In the genomic region with DNA sequence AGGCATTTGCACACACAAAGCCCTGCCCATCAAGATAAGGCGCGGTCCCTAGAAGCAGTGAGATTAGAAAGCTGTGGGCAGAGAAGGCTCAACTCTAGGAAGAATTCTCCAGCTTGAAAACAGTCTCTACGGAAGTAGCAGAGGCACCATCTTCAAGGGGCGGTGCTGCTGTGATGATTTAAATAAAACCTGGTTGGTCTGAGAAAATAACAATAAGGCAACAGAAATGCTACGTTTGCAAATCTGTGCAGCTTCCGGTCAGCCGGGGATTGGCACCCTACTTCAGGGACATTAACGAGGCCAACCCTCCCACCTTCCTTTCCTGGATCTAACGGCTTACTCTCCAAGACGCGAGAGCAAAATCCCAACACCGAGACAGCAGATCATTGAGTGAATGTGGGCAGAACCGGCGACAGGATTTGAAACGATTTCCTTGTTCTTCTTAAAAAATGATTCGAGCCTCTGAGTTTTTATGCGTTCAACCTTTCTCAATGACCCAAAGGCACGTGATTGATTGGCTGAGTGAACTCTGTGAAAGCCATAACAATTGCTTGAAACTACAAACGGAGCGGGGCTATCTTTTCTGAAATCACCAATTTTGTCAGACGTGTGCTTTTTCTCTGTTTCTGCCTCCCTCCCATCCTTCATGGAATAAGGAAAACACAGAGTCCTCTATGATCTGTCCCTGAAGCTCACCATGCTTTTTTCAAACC, we compare ENCODE assay signal across 11 cellular contexts.
DNase-seq lines count a peak whose midpoint lies in the region; ATAC-seq, FAIRE-seq and TF ChIP-seq lines count a peak whose summit lies in the region.
"Had no signal": no experiment of that assay in that cellular context is flagged by ENCODE, and none has a peak within 500 bp of the region (broad histone marks: within the 10 kb centered on the region; RNA-seq: fewer than 3 reads in every experiment).

No MANE protein-coding gene starts in this region.

- intact Hi-C loops in spleen (cut with DNase I; ENCODE audit: low total_unique reads), result no loop called here

- peaks cover 0 to 4% (median 0%) of the 10 kb centered on the region in 8 donors for H3K9me3 ChIP-seq in spleen
- H3K9me3 ChIP-seq: colonic mucosa had no signal

- H3K36me3 ChIP-seq in kidney epithelial cell (ENCODE audit: control insufficient read depth, insufficient read depth, low read length) (no peaks in the 10 kb centered on the region), spleen (no peaks in the 10 kb centered on the region)
- H3K36me3 ChIP-seq: colonic mucosa had no signal

- in situ Hi-C loops in astrocyte of the cerebellum (cut with HindIII; ENCODE audit: low sequenced_read_pairs), result no loop called here

- H3K27me3 ChIP-seq in kidney epithelial cell (ENCODE audit: control insufficient read depth, insufficient read depth, low read length), result no peaks in the 10 kb centered on the region
- peaks cover 0 to 45% (median 0%) of the 10 kb centered on the region in 7 donors for H3K27me3 ChIP-seq in spleen (replicated peaks in 1 of 7)
- H3K27me3 ChIP-seq: colonic mucosa had no signal

- peak; percentile 48 for ATAC-seq in HG03354 (IDR thresholded peaks at IDR 0.05; ENCODE audit: poor library complexity, severe bottlenecking, unreplicated experiment)
- ATAC-seq: SK-N-SH treated with all-trans-retinoic acid at 6 μM for 48 hours had no signal

- no peak for TF ChIP-seq POLR2A in spleen (IDR thresholded peaks at IDR 0.05)

- H3K4me1 ChIP-seq in spleen, result peaks cover 0 to 27% (median 8%) of the 10 kb centered on the region in 6 donors
- H3K4me1 ChIP-seq: colonic mucosa had no signal

- H3K4me3 ChIP-seq in astrocyte of the cerebellum (ENCODE audit: low read depth, low read length), result peak overlapping the region; percentile 23
- H3K4me3 ChIP-seq in kidney epithelial cell (ENCODE audit: low read depth, low read length), result peak overlapping the region; percentile 16
- peak overlapping the region in 5 of 8 donors; percentile 11 to 54 (median 23) for H3K4me3 ChIP-seq in spleen
- H3K4me3 ChIP-seq: colonic mucosa had no signal

- DNase-seq in astrocyte of the cerebellum (ENCODE audit: low read depth), result no peak
- DNase-seq in kidney epithelial cell (ENCODE audit: low read depth), result no peak
- DNase-seq in spleen, result no peak
- no peak for DNase-seq in HTR-8/SVneo (ENCODE audit: insufficient read length, low spot score)
- no peak for DNase-seq in globus pallidus (ENCODE audit: low spot score)
- DNase-seq in DMS79 (lab: John Stamatoyannopoulos, UW), result no peak
- no peak for DNase-seq in dedifferentiated amniotic fluid mesenchymal stem cell (ENCODE audit: extremely low spot score)
- DNase-seq: colonic mucosa; stimulated activated CD4-positive, alpha-beta T cell treated with anti-CD3 and anti-CD28 coated beads, Interleukin-4, amount 100 ng/mL, for 4 hours had no signal

- no peak for FAIRE-seq in HTR-8/SVneo (lab: Jason Lieb, UNC)

- WGBS in spleen, 5 donors, result 12 to 29% (median 23%) methylated on average over 21 of the region's 21 CpGs

- peak overlapping the region in 2 of 8 donors; percentile 30 to 45 for H3K27ac ChIP-seq in spleen
- H3K27ac ChIP-seq: colonic mucosa had no signal

- TF ChIP-seq CTCF in astrocyte of the cerebellum (IDR thresholded peaks at IDR 0.05; ENCODE audit: low read depth, low read length, missing control alignments), result no peak
- no peak for TF ChIP-seq CTCF in kidney epithelial cell (IDR thresholded peaks at IDR 0.05; ENCODE audit: insufficient read depth, low read length, poor library complexity, severe bottlenecking)
- no peak for TF ChIP-seq CTCF in spleen (IDR thresholded peaks at IDR 0.05 in 8 of 11, conservative IDR thresholded peaks at IDR 0.05 in 3 of 11)
